In genomic region chr5:140108093-140109049, GRCh38 we compare ENCODE assay signal across 8 cellular contexts. TPM values are rescaled to one million over a fixed set of nuclear protein-coding genes. Genes with fewer than 3 reads are reported as not detected.
DNase-seq lines count a peak whose midpoint lies in the region; ATAC-seq and TF ChIP-seq lines count a peak whose summit lies in the region.

No MANE protein-coding gene starts in this region.

- H3K36me3 ChIP-seq in WERI-Rb-1 = no peaks in the 10 kb centered on the region
- no peaks in the 10 kb centered on the region for H3K36me3 ChIP-seq in effector memory CD4-positive, alpha-beta T cell (ENCODE audit: control insufficient read depth, insufficient read depth, low read length)
- no peaks in the 10 kb centered on the region for H3K36me3 ChIP-seq in muscle layer of colon (ENCODE audit: insufficient read depth, low read length)
- no peaks in the 10 kb centered on the region for H3K36me3 ChIP-seq in vagina

- TF ChIP-seq CTCF in C4-2B (conservative IDR thresholded peaks at IDR 0.05) = no peak
- no peak for TF ChIP-seq CTCF in HFF-Myc (IDR thresholded peaks at IDR 0.05; ENCODE audit: low read depth, low read length, missing control alignments)
- TF ChIP-seq CTCF in WERI-Rb-1 (IDR thresholded peaks at IDR 0.05; ENCODE audit: low read depth, low read length) = no peak
- no peak for TF ChIP-seq CTCF in vagina (IDR thresholded peaks at IDR 0.05)

- DNase-seq in HFF-Myc (ENCODE audit: extremely low read depth, low read depth) (no peak), WERI-Rb-1 (peak; percentile 91), vagina (ENCODE audit: extremely low spot score in 2 of 2) (no peak), AML-193 (lab: John Stamatoyannopoulos, UW) (no peak)
- peak in 1 of 3 donors; percentile 11 for DNase-seq in effector memory CD4-positive, alpha-beta T cell

- intact Hi-C loops in vagina (cut with DNase I) = no loop called here

- no peaks in the 10 kb centered on the region for H3K9me3 ChIP-seq in WERI-Rb-1 (ENCODE audit: severe bottlenecking)
- H3K9me3 ChIP-seq in effector memory CD4-positive, alpha-beta T cell (ENCODE audit: control insufficient read depth, low read length) = no peaks in the 10 kb centered on the region
- H3K9me3 ChIP-seq in muscle layer of colon (ENCODE audit: low read length) = no peaks in the 10 kb centered on the region
- no peaks in the 10 kb centered on the region for H3K9me3 ChIP-seq in vagina

- H3K9ac ChIP-seq in muscle layer of colon (ENCODE audit: low read length) = peak overlapping the region; percentile 44

- H3K27me3 ChIP-seq in WERI-Rb-1 (ENCODE audit: insufficient read depth, low read depth, severe bottlenecking) (no peaks in the 10 kb centered on the region), muscle layer of colon (ENCODE audit: control insufficient read depth in 1 of 2, insufficient read depth in 2 of 2, low read length in 2 of 2) (no peaks in the 10 kb centered on the region), vagina (no peaks in the 10 kb centered on the region)
- H3K27me3 ChIP-seq in effector memory CD4-positive, alpha-beta T cell (replicated peaks; ENCODE audit: control insufficient read depth, insufficient read depth, low read length, poor library complexity, severe bottlenecking) = no peaks in the 10 kb centered on the region

- peak overlapping the region; percentile 65 for H3K4me3 ChIP-seq in HFF-Myc (replicated peaks; ENCODE audit: low read depth, low read length)
- peak overlapping the region; percentile 68 for H3K4me3 ChIP-seq in WERI-Rb-1 (ENCODE audit: low read depth, low read length)
- peak overlapping the region; percentile 72 for H3K4me3 ChIP-seq in effector memory CD4-positive, alpha-beta T cell (ENCODE audit: insufficient read depth, low read depth, low read length, poor library complexity, severe bottlenecking)
- H3K4me3 ChIP-seq in muscle layer of colon (ENCODE audit: low read depth in 1 of 2, low read length in 2 of 2) = peak overlapping the region; percentile 66 to 79
- peak overlapping the region; percentile 74 to 84 for H3K4me3 ChIP-seq in vagina

- no peak for TF ChIP-seq POLR2A in vagina (IDR thresholded peaks at IDR 0.05)

- peak overlapping the region; percentile 88 for H3K27ac ChIP-seq in C4-2B
- peak overlapping the region; percentile 97 for H3K27ac ChIP-seq in WERI-Rb-1
- peak overlapping the region; percentile 94 for H3K27ac ChIP-seq in effector memory CD4-positive, alpha-beta T cell (ENCODE audit: insufficient read depth, low read length, poor library complexity, severe bottlenecking)
- H3K27ac ChIP-seq in muscle layer of colon (ENCODE audit: low read depth, low read length) = peak overlapping the region; percentile 99
- peak overlapping the region; percentile 99 for H3K27ac ChIP-seq in vagina

- no peak for ATAC-seq in GM21576 (IDR thresholded peaks at IDR 0.05; ENCODE audit: unreplicated experiment)

- peaks cover 31% of the 10 kb centered on the region for H3K4me1 ChIP-seq in effector memory CD4-positive, alpha-beta T cell (ENCODE audit: control insufficient read depth, insufficient read depth, low read length, poor library complexity, severe bottlenecking)
- H3K4me1 ChIP-seq in muscle layer of colon (ENCODE audit: insufficient read depth, low read length) (peaks cover 39% of the 10 kb centered on the region), vagina (peaks cover 53% of the 10 kb centered on the region)

RNA-seq across cellular contexts. Expression of gene PURA, which starts 5.5 kb away (rescaled TPM):
- total RNA-seq in vagina = 29.7 TPM

RNA-seq across cellular contexts. Expression of gene IGIP, which starts 17.4 kb away (rescaled TPM):
- total RNA-seq in vagina = 16.7 TPM
